Comparison of ENCODE assay signal across 15 cellular contexts in the genomic region with DNA sequence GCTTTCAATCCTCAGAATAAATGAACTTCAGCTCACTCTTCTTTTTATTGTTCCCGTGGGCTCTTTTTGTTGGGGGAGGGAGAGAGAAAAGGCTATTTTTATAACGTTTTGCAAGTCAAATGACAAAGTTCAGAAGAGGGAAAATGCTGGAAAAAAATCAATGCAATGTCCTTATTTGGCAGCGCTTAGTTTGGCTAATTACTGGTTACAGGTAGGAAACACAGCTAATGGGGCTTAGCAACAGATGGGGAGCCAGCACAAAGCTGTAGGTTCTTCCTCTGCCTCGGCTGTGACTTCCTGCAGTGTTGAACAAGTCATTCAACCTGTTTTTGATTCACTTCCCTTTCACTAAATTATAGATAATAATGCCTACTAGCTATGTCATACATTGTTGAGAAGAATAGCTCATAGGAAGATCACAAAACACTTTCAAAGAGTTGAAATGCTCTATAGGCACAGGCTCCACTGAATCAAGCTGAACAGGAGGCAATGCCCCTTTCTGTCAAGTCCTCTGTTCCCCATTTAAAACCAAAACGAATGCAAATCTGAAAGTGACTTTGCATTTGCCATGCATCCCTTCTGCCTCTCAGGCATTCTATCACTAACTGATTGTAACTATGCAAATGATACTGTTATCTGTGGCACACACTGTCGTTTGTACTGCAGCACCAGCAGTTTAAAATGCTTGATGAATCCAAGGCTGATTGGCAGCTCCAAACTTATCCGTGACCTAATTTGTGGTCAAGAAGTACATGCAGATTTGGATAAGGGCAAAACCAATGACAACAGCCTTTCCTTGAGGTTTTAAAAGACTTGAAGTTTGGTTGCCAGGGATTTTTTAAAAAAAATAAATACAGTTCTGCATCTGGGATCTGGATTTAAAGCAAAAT.
A peak's percentile ranks its signal among the peaks of the same experiment; 100 is the strongest.
DNase-seq lines count a peak whose midpoint lies in the region; ATAC-seq and TF ChIP-seq lines count a peak whose summit lies in the region.
"Had no signal": no experiment of that assay in that cellular context is flagged by ENCODE, and none has a peak within 500 bp of the region (broad histone marks: within the 10 kb centered on the region; RNA-seq: fewer than 3 reads in every experiment).

No MANE protein-coding gene starts in this region.

- TF ChIP-seq CTCF in BE2C (IDR thresholded peaks at IDR 0.05; ENCODE audit: low read depth, low read length) (no peak), chondrocyte (IDR thresholded peaks at IDR 0.05) (no peak)

- peaks cover 10% of the 10 kb centered on the region for H3K4me1 Mint-ChIP-seq in chondrocyte (ENCODE audit: low read depth)
- H3K4me1 Mint-ChIP-seq: activated CD4-positive, alpha-beta T cell treated with anti-CD3 and anti-CD28 coated beads, Interleukin-2, amount 10 ng/mL, durations not matched to agents 7 days and 5 days; B cell had no signal

- no peak overlapping the region for H3K27ac Mint-ChIP-seq in chondrocyte (ENCODE audit: unreplicated experiment)
- H3K27ac Mint-ChIP-seq: activated CD4-positive, alpha-beta T cell treated with anti-CD3 and anti-CD28 coated beads, Interleukin-2, amount 10 ng/mL, durations not matched to agents 7 days and 5 days; B cell had no signal

- H3K36me3 Mint-ChIP-seq in chondrocyte (ENCODE audit: low read depth) = no peaks in the 10 kb centered on the region

- ATAC-seq in left ventricle myocardium superior (no peak), HG03025 (IDR thresholded peaks at IDR 0.05; ENCODE audit: low FRiP score, unreplicated experiment) (no peak)
- ATAC-seq: body of pancreas had no signal

- H3K4me3 ChIP-seq in NT2/D1 (ENCODE audit: insufficient read length, low read depth) (no peak overlapping the region), BE2C (ENCODE audit: low read depth, low read length) (no peak overlapping the region)
- H3K4me3 ChIP-seq: body of pancreas had no signal

- H3K27me3 ChIP-seq in NT2/D1 (ENCODE audit: insufficient read depth, insufficient read length) = no peaks in the 10 kb centered on the region
- no peaks in the 10 kb centered on the region for H3K27me3 ChIP-seq in BE2C
- H3K27me3 ChIP-seq: body of pancreas had no signal

- no peak overlapping the region for H3K4me3 Mint-ChIP-seq in chondrocyte (ENCODE audit: unreplicated experiment)
- H3K4me3 Mint-ChIP-seq: activated CD4-positive, alpha-beta T cell treated with anti-CD3 and anti-CD28 coated beads, Interleukin-2, amount 10 ng/mL, durations not matched to agents 7 days and 5 days; B cell had no signal

- intact Hi-C loops in left ventricle myocardium superior (cut with micrococcal nuclease) = no loop called here

- H3K9ac ChIP-seq in NT2/D1 (ENCODE audit: insufficient read length, low read depth) = no peak overlapping the region

- H3K9me3 ChIP-seq in NT2/D1 (ENCODE audit: insufficient read depth, low read length) (no peaks in the 10 kb centered on the region), BE2C (no peaks in the 10 kb centered on the region)
- H3K9me3 ChIP-seq: body of pancreas had no signal

- H3K36me3 ChIP-seq in NT2/D1 (ENCODE audit: insufficient read depth, insufficient read length, low read length) (no peaks in the 10 kb centered on the region), BE2C (no peaks in the 10 kb centered on the region)

- DNase-seq in ELF-1 (ENCODE audit: low read depth, low spot score) (peak; percentile 11), NCI-H1436 (lab: John Stamatoyannopoulos, UW) (peak; percentile 71), NT2/D1 (ENCODE audit: low read depth, low spot score) (peak; percentile 35), iPS-NIHi11 (ENCODE audit: low spot score) (peak; percentile 17), left ventricle myocardium superior (no peak), BE2C (no peak), chondrocyte (ENCODE audit: low spot score) (no peak)
- DNase-seq: activated CD4-positive, alpha-beta T cell treated with anti-CD3 and anti-CD28 coated beads, Interleukin-2, amount 10 ng/mL, durations not matched to agents 7 days and 5 days; body of pancreas; GF-D8; Kasumi-1; mesenchymal stem cell; stimulated activated naive CD4-positive, alpha-beta T cell had no signal

- no peaks in the 10 kb centered on the region for H3K9me3 Mint-ChIP-seq in chondrocyte (ENCODE audit: low read depth)

- H3K27me3 Mint-ChIP-seq in chondrocyte (ENCODE audit: low read depth) = no peaks in the 10 kb centered on the region
- H3K27me3 Mint-ChIP-seq: activated CD4-positive, alpha-beta T cell treated with anti-CD3 and anti-CD28 coated beads, Interleukin-2, amount 10 ng/mL, durations not matched to agents 7 days and 5 days; B cell had no signal

- H3K4me1 ChIP-seq in NT2/D1 (ENCODE audit: insufficient read depth, insufficient read length) (peaks cover 3% of the 10 kb centered on the region), BE2C (no peaks in the 10 kb centered on the region)
- H3K4me1 ChIP-seq: body of pancreas had no signal

Comparison
In these comparisons a context has a peak if more than half of its experiments do, and no peak if none do; other contexts are left out.
1. DNase-seq: peak in ELF-1 (single experiment), NCI-H1436 (single experiment), NT2/D1 (single experiment) and iPS-NIHi11 (single experiment); none in left ventricle myocardium superior (single experiment), BE2C (single experiment) and chondrocyte (single experiment).